14 cellular contexts compared by ENCODE assay signal in genomic region chr5:124341066-124341943, GRCh38.
A peak's percentile ranks its signal among the peaks of the same experiment; 100 is the strongest.
DNase-seq lines count a peak whose midpoint lies in the region; ATAC-seq and TF ChIP-seq lines count a peak whose summit lies in the region.
"Had no signal": no experiment of that assay in that cellular context is flagged by ENCODE, and none has a peak within 500 bp of the region (broad histone marks: within the 10 kb centered on the region; RNA-seq: fewer than 3 reads in every experiment).

No MANE protein-coding gene starts in this region.

- no peak overlapping the region for H3K27ac Mint-ChIP-seq in activated CD8-positive, alpha-beta memory T cell treated with anti-CD3 and anti-CD28 coated beads, Interleukin-2, amount 10 ng/mL, durations not matched to agents 7 days and 5 days
- H3K27ac Mint-ChIP-seq in stimulated activated naive CD8-positive, alpha-beta T cell treated with anti-CD3 and anti-CD28 coated beads, Interleukin-15, amount 100 ng/mL, for 72 hours, result no peak overlapping the region
- H3K27ac Mint-ChIP-seq: activated naive CD8-positive, alpha-beta T cell treated with anti-CD3 and anti-CD28 coated beads, Interleukin-2, amount 10 ng/mL, durations not matched to agents 7 days and 5 days had no signal

- no peak for TF ChIP-seq CTCF in adrenal gland (IDR thresholded peaks at IDR 0.05)

- H3K36me3 Mint-ChIP-seq in activated CD8-positive, alpha-beta memory T cell treated with anti-CD3 and anti-CD28 coated beads, Interleukin-2, amount 10 ng/mL, durations not matched to agents 7 days and 5 days, result no peaks in the 10 kb centered on the region
- H3K36me3 Mint-ChIP-seq: activated naive CD8-positive, alpha-beta T cell treated with anti-CD3 and anti-CD28 coated beads, Interleukin-2, amount 10 ng/mL, durations not matched to agents 7 days and 5 days had no signal

- H3K4me3 ChIP-seq in adrenal gland (no peak overlapping the region), right cardiac atrium (ENCODE audit: low read length) (peak overlapping the region; percentile 13), subcutaneous abdominal adipose tissue (ENCODE audit: low read depth in 1 of 5, low read length in 5 of 5) (peak overlapping the region in 3 of 5 donors; percentile 9 to 36 (median 30))
- H3K4me3 ChIP-seq: K562 had no signal

- intact Hi-C loops in adrenal gland (cut with DNase I), result no loop called here
- intact Hi-C loops in right cardiac atrium (cut with DNase I), result loop anchor here in 1 of 4 donors (5.0 to 10.0 kb wide), 2 partner anchors 56 to 313 kb away; no protein-coding TSS in a partner anchor

- no peak for TF ChIP-seq POLR2A in adrenal gland (IDR thresholded peaks at IDR 0.05)

- DNase-seq in adrenal gland, result peak in 4 of 7 donors; percentile 5 to 28 (median 13)
- DNase-seq in right cardiac atrium, result no peak
- no peak for DNase-seq in activated CD8-positive, alpha-beta memory T cell treated with anti-CD3 and anti-CD28 coated beads, Interleukin-2, amount 10 ng/mL, durations not matched to agents 7 days and 5 days
- DNase-seq in HuH-7 (ENCODE audit: low spot score), result no peak
- no peak for DNase-seq in stimulated activated naive CD8-positive, alpha-beta T cell treated with anti-CD3 and anti-CD28 coated beads, Interleukin-15, amount 100 ng/mL, for 72 hours
- DNase-seq in activated effector memory CD4-positive, alpha-beta T cell treated with anti-CD3 and anti-CD28 coated beads, Interleukin-2, amount 50 U/mL, for 16 hours, result no peak
- DNase-seq: activated naive CD8-positive, alpha-beta T cell treated with anti-CD3 and anti-CD28 coated beads, Interleukin-2, amount 10 ng/mL, durations not matched to agents 7 days and 5 days; NCI-H146; NCI-H69; occipital lobe; stimulated activated CD4-positive, alpha-beta T cell treated with anti-CD3 and anti-CD28 coated beads, Interleukin-15, amount 100 ng/mL, for 24 hours had no signal

- H3K27ac ChIP-seq in adrenal gland, result peak overlapping the region in 2 of 5 donors; percentile 10 to 35
- H3K27ac ChIP-seq in right cardiac atrium (ENCODE audit: low read length), result peak overlapping the region; percentile 86
- H3K27ac ChIP-seq in subcutaneous abdominal adipose tissue (ENCODE audit: low read depth, low read length), result no peak overlapping the region

- H3K36me3 ChIP-seq in adrenal gland (replicated peaks in 1 of 2) (no peaks in the 10 kb centered on the region), subcutaneous abdominal adipose tissue (ENCODE audit: control insufficient read depth in 5 of 5, insufficient read depth in 5 of 5, low read length in 5 of 5) (no peaks in the 10 kb centered on the region)

- no peaks in the 10 kb centered on the region for H3K4me1 Mint-ChIP-seq in activated CD8-positive, alpha-beta memory T cell treated with anti-CD3 and anti-CD28 coated beads, Interleukin-2, amount 10 ng/mL, durations not matched to agents 7 days and 5 days
- no peaks in the 10 kb centered on the region for H3K4me1 Mint-ChIP-seq in stimulated activated naive CD8-positive, alpha-beta T cell treated with anti-CD3 and anti-CD28 coated beads, Interleukin-15, amount 100 ng/mL, for 72 hours
- H3K4me1 Mint-ChIP-seq: activated naive CD8-positive, alpha-beta T cell treated with anti-CD3 and anti-CD28 coated beads, Interleukin-2, amount 10 ng/mL, durations not matched to agents 7 days and 5 days had no signal

- H3K9ac ChIP-seq in subcutaneous abdominal adipose tissue (ENCODE audit: low read length in 5 of 5), result no peak overlapping the region

- ATAC-seq in GM19035 (IDR thresholded peaks at IDR 0.05; ENCODE audit: unreplicated experiment) (peak; percentile 70), right cardiac atrium (peak; percentile 28 to 42)
- ATAC-seq in activated CD8-positive, alpha-beta memory T cell treated with anti-CD3 and anti-CD28 coated beads, Interleukin-2, amount 10 ng/mL, durations not matched to agents 7 days and 5 days, result no peak
- no peak for ATAC-seq in stimulated activated naive CD8-positive, alpha-beta T cell treated with anti-CD3 and anti-CD28 coated beads, Interleukin-15, amount 100 ng/mL, for 72 hours
- ATAC-seq: K562 had no signal

- no peak overlapping the region for H3K4me3 Mint-ChIP-seq in activated CD8-positive, alpha-beta memory T cell treated with anti-CD3 and anti-CD28 coated beads, Interleukin-2, amount 10 ng/mL, durations not matched to agents 7 days and 5 days
- H3K4me3 Mint-ChIP-seq in stimulated activated naive CD8-positive, alpha-beta T cell treated with anti-CD3 and anti-CD28 coated beads, Interleukin-15, amount 100 ng/mL, for 72 hours, result no peak overlapping the region
- H3K4me3 Mint-ChIP-seq: activated naive CD8-positive, alpha-beta T cell treated with anti-CD3 and anti-CD28 coated beads, Interleukin-2, amount 10 ng/mL, durations not matched to agents 7 days and 5 days had no signal

- 17 to 28% (median 21%) methylated on average over 9 of the region's 9 CpGs for WGBS in adrenal gland, 4 donors
- 26% methylated on average over 9 of the region's 9 CpGs for WGBS in right cardiac atrium

- H3K4me1 ChIP-seq in adrenal gland (replicated peaks in 1 of 2) (peaks cover 14 to 34% of the 10 kb centered on the region in 2 donors), right cardiac atrium (ENCODE audit: control insufficient read depth, insufficient read depth, low read length) (peaks cover 2% of the 10 kb centered on the region), subcutaneous abdominal adipose tissue (ENCODE audit: control insufficient read depth in 5 of 5, insufficient read depth in 5 of 5, low read length in 5 of 5) (peaks cover 0 to 21% (median 14%) of the 10 kb centered on the region in 5 donors)

- no peaks in the 10 kb centered on the region for H3K27me3 Mint-ChIP-seq in activated CD8-positive, alpha-beta memory T cell treated with anti-CD3 and anti-CD28 coated beads, Interleukin-2, amount 10 ng/mL, durations not matched to agents 7 days and 5 days
- no peaks in the 10 kb centered on the region for H3K27me3 Mint-ChIP-seq in stimulated activated naive CD8-positive, alpha-beta T cell treated with anti-CD3 and anti-CD28 coated beads, Interleukin-15, amount 100 ng/mL, for 72 hours
- H3K27me3 Mint-ChIP-seq: activated naive CD8-positive, alpha-beta T cell treated with anti-CD3 and anti-CD28 coated beads, Interleukin-2, amount 10 ng/mL, durations not matched to agents 7 days and 5 days had no signal

- H3K9me3 ChIP-seq in adrenal gland (replicated peaks in 1 of 3), result no peaks in the 10 kb centered on the region
- H3K9me3 ChIP-seq in right cardiac atrium (ENCODE audit: control insufficient read depth, low read length), result no peaks in the 10 kb centered on the region
- H3K9me3 ChIP-seq in subcutaneous abdominal adipose tissue (ENCODE audit: control insufficient read depth in 5 of 5, low read length in 5 of 5), result no peaks in the 10 kb centered on the region

- H3K27me3 ChIP-seq in adrenal gland, result no peaks in the 10 kb centered on the region
- H3K27me3 ChIP-seq in right cardiac atrium (ENCODE audit: control insufficient read depth, insufficient read depth), result no peaks in the 10 kb centered on the region
- no peaks in the 10 kb centered on the region for H3K27me3 ChIP-seq in subcutaneous abdominal adipose tissue (ENCODE audit: control insufficient read depth in 5 of 5, insufficient read depth in 4 of 5, low read length in 5 of 5)

- CTCF ChIA-PET in activated CD8-positive, alpha-beta memory T cell treated with anti-CD3 and anti-CD28 coated beads, Interleukin-2, amount 10 ng/mL, durations not matched to agents 7 days and 5 days (lab: Charles Lee), result no interaction called here

- H3K9me3 Mint-ChIP-seq in activated CD8-positive, alpha-beta memory T cell treated with anti-CD3 and anti-CD28 coated beads, Interleukin-2, amount 10 ng/mL, durations not matched to agents 7 days and 5 days (ENCODE audit: low read depth), result no peaks in the 10 kb centered on the region
- peaks cover 0 to 15% of the 10 kb centered on the region in 2 donors for H3K9me3 Mint-ChIP-seq in stimulated activated naive CD8-positive, alpha-beta T cell treated with anti-CD3 and anti-CD28 coated beads, Interleukin-15, amount 100 ng/mL, for 72 hours
- H3K9me3 Mint-ChIP-seq: activated naive CD8-positive, alpha-beta T cell treated with anti-CD3 and anti-CD28 coated beads, Interleukin-2, amount 10 ng/mL, durations not matched to agents 7 days and 5 days had no signal

Comparison
In these comparisons a context has a peak if more than half of its experiments do, and no peak if none do; other contexts are left out.
1. ATAC-seq: peak in GM19035 (single experiment) and right cardiac atrium (2 of 2); none in activated CD8-positive, alpha-beta memory T cell treated with anti-CD3 and anti-CD28 coated beads, Interleukin-2, amount 10 ng/mL, durations not matched to agents 7 days and 5 days (single experiment) and stimulated activated naive CD8-positive, alpha-beta T cell treated with anti-CD3 and anti-CD28 coated beads, Interleukin-15, amount 100 ng/mL, for 72 hours (single experiment).
2. DNase-seq: peak in adrenal gland (4 of 7); none in right cardiac atrium (0 of 3), activated CD8-positive, alpha-beta memory T cell treated with anti-CD3 and anti-CD28 coated beads, Interleukin-2, amount 10 ng/mL, durations not matched to agents 7 days and 5 days (single experiment), HuH-7 (single experiment), stimulated activated naive CD8-positive, alpha-beta T cell treated with anti-CD3 and anti-CD28 coated beads, Interleukin-15, amount 100 ng/mL, for 72 hours (0 of 2) and activated effector memory CD4-positive, alpha-beta T cell treated with anti-CD3 and anti-CD28 coated beads, Interleukin-2, amount 50 U/mL, for 16 hours (single experiment).
3. H3K4me3 ChIP-seq: peak in right cardiac atrium (single experiment) and subcutaneous abdominal adipose tissue (3 of 5); none in adrenal gland (0 of 4).